In genomic region chr15:72584006-72584405, GRCh38 we compare ENCODE assay signal across 22 cellular contexts.
DNase-seq lines count a peak whose midpoint lies in the region; ATAC-seq and TF ChIP-seq lines count a peak whose summit lies in the region.
"Had no signal": no experiment of that assay in that cellular context is flagged by ENCODE, and none has a peak within 500 bp of the region (broad histone marks: within the 10 kb centered on the region; RNA-seq: fewer than 3 reads in every experiment).

No MANE protein-coding gene starts in this region.

- H3K9me3 ChIP-seq in adipocyte (ENCODE audit: control insufficient read depth, low read length) (peaks cover 5% of the 10 kb centered on the region), osteoblast (ENCODE audit: low read depth, low read length) (no peaks in the 10 kb centered on the region)
- H3K9me3 ChIP-seq: prostate gland, SJSA1, uterus had no signal

- H3K27me3 ChIP-seq in adipocyte (replicated peaks; ENCODE audit: control insufficient read depth, insufficient read depth, low read length) (no peaks in the 10 kb centered on the region), osteoblast (ENCODE audit: insufficient read depth, low read length) (no peaks in the 10 kb centered on the region)
- H3K27me3 ChIP-seq: SJSA1, uterus had no signal

- H3K4me2 ChIP-seq in osteoblast (ENCODE audit: insufficient read depth, low read length) = no peak overlapping the region

- peaks cover 4% of the 10 kb centered on the region for H3K9me3 Mint-ChIP-seq in HFFc6
- H3K9me3 Mint-ChIP-seq: activated naive CD4-positive, alpha-beta T cell treated with anti-CD3 and anti-CD28 coated beads, Interleukin-2, amount 50 U/mL, for 24 hours; memory B cell; stimulated activated naive CD8-positive, alpha-beta T cell treated with anti-CD3 and anti-CD28 coated beads, Interleukin-15, Interleukin-2, amounts not matched to agents 100 ng/mL and 50 ng/mL, for 24 hours had no signal

- H3K4me3 ChIP-seq in adipocyte (ENCODE audit: low read length) (no peak overlapping the region), retinal pigment epithelial cell (ENCODE audit: low read length) (no peak overlapping the region), osteoblast (ENCODE audit: insufficient read depth, low read length) (no peak overlapping the region)
- H3K4me3 ChIP-seq: K562, prostate gland, SJSA1, skin epidermis, thoracic aorta, uterus had no signal

- H2AFZ ChIP-seq in osteoblast (ENCODE audit: low read length) = no peak overlapping the region

- peak overlapping the region; percentile 9 for H3K9ac ChIP-seq in adipocyte (ENCODE audit: low read length)

- no peak for TF ChIP-seq CTCF in HFFc6 (IDR thresholded peaks at IDR 0.05)
- TF ChIP-seq CTCF in retinal pigment epithelial cell (conservative IDR thresholded peaks at IDR 0.05; ENCODE audit: low read depth, low read length) = no peak
- TF ChIP-seq CTCF in osteoblast (IDR thresholded peaks at IDR 0.05; ENCODE audit: extremely low read depth, low read depth, low read length) = no peak

- peaks cover 1% of the 10 kb centered on the region; the same call in 1 of the 2 replicates for H3K27me3 Mint-ChIP-seq in HFFc6 (ENCODE audit: insufficient read depth)
- H3K27me3 Mint-ChIP-seq: activated naive CD4-positive, alpha-beta T cell treated with anti-CD3 and anti-CD28 coated beads, Interleukin-2, amount 50 U/mL, for 24 hours; CD4-positive, CD25-positive, alpha-beta regulatory T cell; memory B cell; stimulated activated naive CD8-positive, alpha-beta T cell treated with anti-CD3 and anti-CD28 coated beads, Interleukin-15, Interleukin-2, amounts not matched to agents 100 ng/mL and 50 ng/mL, for 24 hours had no signal

- H3K4me1 Mint-ChIP-seq in HFFc6 (ENCODE audit: low read depth) = peaks cover 26% of the 10 kb centered on the region
- H3K4me1 Mint-ChIP-seq: activated naive CD4-positive, alpha-beta T cell treated with anti-CD3 and anti-CD28 coated beads, Interleukin-2, amount 50 U/mL, for 24 hours; memory B cell had no signal

- H3K79me2 ChIP-seq in osteoblast (ENCODE audit: insufficient read depth, low read length) = peaks cover 12% of the 10 kb centered on the region

- intact Hi-C loops in left cardiac atrium (cut with DNase I) = no loop called here

- peaks cover 25% of the 10 kb centered on the region for H3K4me1 ChIP-seq in adipocyte (ENCODE audit: control insufficient read depth, insufficient read depth, low read length)
- H3K4me1 ChIP-seq in osteoblast (ENCODE audit: insufficient read depth, low read length) = peaks cover 6% of the 10 kb centered on the region
- H3K4me1 ChIP-seq: prostate gland, SJSA1, uterus had no signal

- peak; percentile 21 to 41 for ATAC-seq in left cardiac atrium
- ATAC-seq: K562 had no signal

- H3K27ac Mint-ChIP-seq in HFFc6 = 0 out of 2 replicates have a peak overlapping the region, but pooled peaks have one; percentile 2
- H3K27ac Mint-ChIP-seq: memory B cell; stimulated activated naive CD8-positive, alpha-beta T cell treated with anti-CD3 and anti-CD28 coated beads, Interleukin-15, Interleukin-2, amounts not matched to agents 100 ng/mL and 50 ng/mL, for 24 hours had no signal

- H3K36me3 ChIP-seq in adipocyte (ENCODE audit: control insufficient read depth, insufficient read depth, low read length, severe bottlenecking) = peaks cover 86% of the 10 kb centered on the region
- H3K36me3 ChIP-seq in osteoblast (ENCODE audit: insufficient read depth, low read length) = peaks cover 57% of the 10 kb centered on the region
- H3K36me3 ChIP-seq: uterus had no signal

- peaks cover 4% of the 10 kb centered on the region for H4K20me1 ChIP-seq in osteoblast (ENCODE audit: insufficient read depth, low read length)

- H3K27ac ChIP-seq in osteoblast (ENCODE audit: low read depth, low read length) = no peak overlapping the region
- H3K27ac ChIP-seq: prostate gland, SJSA1, skin epidermis, thoracic aorta, uterus had no signal

- no peak overlapping the region for H3K4me3 Mint-ChIP-seq in HFFc6
- H3K4me3 Mint-ChIP-seq: activated naive CD4-positive, alpha-beta T cell treated with anti-CD3 and anti-CD28 coated beads, Interleukin-2, amount 50 U/mL, for 24 hours; CD4-positive, CD25-positive, alpha-beta regulatory T cell; memory B cell; stimulated activated naive CD8-positive, alpha-beta T cell treated with anti-CD3 and anti-CD28 coated beads, Interleukin-15, Interleukin-2, amounts not matched to agents 100 ng/mL and 50 ng/mL, for 24 hours had no signal

- peaks cover 42% of the 10 kb centered on the region for H3K36me3 Mint-ChIP-seq in HFFc6 (ENCODE audit: low read depth)

- peak; percentile 22 for DNase-seq in HFFc6
- DNase-seq in adipocyte (ENCODE audit: low read depth) = peak; percentile 15
- no peak for DNase-seq in left cardiac atrium
- peak; percentile 80 for DNase-seq in retinal pigment epithelial cell (ENCODE audit: low read depth)
- DNase-seq in osteoblast (ENCODE audit: insufficient read length, low spot score, missing footprints) = no peak
- no peak for DNase-seq in NCI-H1105 (lab: John Stamatoyannopoulos, UW)
- DNase-seq in NCI-H774 (lab: John Stamatoyannopoulos, UW) = no peak
- DNase-seq: activated CD4-positive, alpha-beta T cell treated with anti-CD3 and anti-CD28 coated beads, Interleukin-2, amount 50 U/mL, for 4 hours; activated CD8-positive, alpha-beta memory T cell treated with anti-CD3 and anti-CD28 coated beads, Interleukin-2, amount 50 U/mL, for 4 hours; CD4-positive, CD25-positive, alpha-beta regulatory T cell; effector CD4-positive, alpha-beta T cell; NCI-H2029; NCI-H69; uterus had no signal

Comparison
In these comparisons a context has a peak if more than half of its experiments do, and no peak if none do; other contexts are left out.
1. DNase-seq: peak in HFFc6 (single experiment), adipocyte (single experiment) and retinal pigment epithelial cell (single experiment); none in left cardiac atrium (single experiment), osteoblast (single experiment), NCI-H1105 (single experiment) and NCI-H774 (single experiment).